Comparison of ENCODE assay signal across 9 cellular contexts in the genomic region with DNA sequence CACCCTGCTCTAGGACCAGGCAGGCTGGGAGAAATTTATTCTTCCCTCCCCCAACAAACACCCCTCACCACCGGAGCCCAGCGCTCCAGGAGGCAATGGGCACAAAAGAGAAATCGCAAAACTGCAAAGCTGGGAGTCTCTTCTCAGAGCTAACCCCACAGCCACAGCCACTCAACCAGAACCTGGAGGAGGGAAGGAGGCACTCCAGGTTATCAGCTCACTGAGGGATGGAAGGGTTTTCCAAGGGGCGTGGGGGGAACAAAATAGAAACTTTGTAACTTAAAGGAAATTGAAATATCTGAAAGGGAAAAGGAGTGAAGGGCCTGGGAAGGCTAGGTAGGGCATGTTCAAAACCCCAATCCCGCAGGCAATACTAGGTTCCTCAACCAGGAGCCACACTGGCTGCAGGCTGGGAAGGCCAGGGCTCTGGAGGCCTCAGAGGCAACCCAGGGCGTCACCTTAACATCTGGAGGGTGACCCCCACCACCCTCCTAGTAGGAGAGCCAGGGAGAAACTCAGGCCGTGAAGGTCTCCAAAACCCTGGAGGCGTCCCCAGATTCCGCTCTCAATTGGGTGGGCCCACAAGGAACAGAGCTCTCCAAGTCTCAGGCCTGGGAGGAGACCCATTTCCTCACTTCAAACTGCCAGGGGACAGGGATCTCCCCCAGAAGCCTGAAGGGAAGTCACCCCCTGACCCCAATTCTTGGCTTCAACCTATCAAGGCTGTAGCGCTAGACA. TPM values are rescaled to one million over a fixed set of nuclear protein-coding genes. Genes with fewer than 3 reads are reported as not detected.
A peak's percentile ranks its signal among the peaks of the same experiment; 100 is the strongest.
DNase-seq lines count a peak whose midpoint lies in the region; ATAC-seq lines count a peak whose summit lies in the region.
"Had no signal": no experiment of that assay in that cellular context is flagged by ENCODE, and none has a peak within 500 bp of the region (broad histone marks: within the 10 kb centered on the region; RNA-seq: fewer than 3 reads in every experiment).

No MANE protein-coding gene starts in this region.

- no peaks in the 10 kb centered on the region for H3K27me3 Mint-ChIP-seq in T-helper 1 cell treated with Interleukin-12 subunit alpha and Interleukin-12 subunit beta and Interleukin-4 antibody, amounts not matched to agents 30 μg/mL and 1 μg/mL, for 36 hours (ENCODE audit: low read depth)
- no peaks in the 10 kb centered on the region for H3K27me3 Mint-ChIP-seq in activated CD4-positive, alpha-beta memory T cell treated with anti-CD3 and anti-CD28 coated beads, Interleukin-2, amount 10 ng/mL, durations not matched to agents 7 days and 5 days
- no peaks in the 10 kb centered on the region for H3K27me3 Mint-ChIP-seq in stimulated activated naive CD8-positive, alpha-beta T cell treated with anti-CD3 and anti-CD28 coated beads, Interleukin-15, amount 100 ng/mL, for 72 hours

- no peak for ATAC-seq in stimulated activated naive CD8-positive, alpha-beta T cell treated with anti-CD3 and anti-CD28 coated beads, Interleukin-15, amount 100 ng/mL, for 72 hours
- no peak for ATAC-seq in GM18517 (IDR thresholded peaks at IDR 0.05; ENCODE audit: unreplicated experiment)

- peaks cover 27% of the 10 kb centered on the region for H3K4me1 Mint-ChIP-seq in T-helper 1 cell treated with Interleukin-12 subunit alpha and Interleukin-12 subunit beta and Interleukin-4 antibody, amounts not matched to agents 30 μg/mL and 1 μg/mL, for 36 hours (ENCODE audit: low read depth)
- peaks cover 29% of the 10 kb centered on the region for H3K4me1 Mint-ChIP-seq in activated CD4-positive, alpha-beta memory T cell treated with anti-CD3 and anti-CD28 coated beads, Interleukin-2, amount 10 ng/mL, durations not matched to agents 7 days and 5 days
- H3K4me1 Mint-ChIP-seq in stimulated activated naive CD8-positive, alpha-beta T cell treated with anti-CD3 and anti-CD28 coated beads, Interleukin-15, amount 100 ng/mL, for 72 hours: peaks cover 34% of the 10 kb centered on the region

- peak overlapping the region; percentile 55 for H3K27ac Mint-ChIP-seq in T-helper 1 cell treated with Interleukin-12 subunit alpha and Interleukin-12 subunit beta and Interleukin-4 antibody, amounts not matched to agents 30 μg/mL and 1 μg/mL, for 36 hours
- no peak overlapping the region for H3K27ac Mint-ChIP-seq in activated CD4-positive, alpha-beta memory T cell treated with anti-CD3 and anti-CD28 coated beads, Interleukin-2, amount 10 ng/mL, durations not matched to agents 7 days and 5 days
- H3K27ac Mint-ChIP-seq in stimulated activated naive CD8-positive, alpha-beta T cell treated with anti-CD3 and anti-CD28 coated beads, Interleukin-15, amount 100 ng/mL, for 72 hours: peak overlapping the region in 1 of 2 donors; percentile 86

- peak overlapping the region; percentile 61 for H3K4me3 Mint-ChIP-seq in T-helper 1 cell treated with Interleukin-12 subunit alpha and Interleukin-12 subunit beta and Interleukin-4 antibody, amounts not matched to agents 30 μg/mL and 1 μg/mL, for 36 hours
- H3K4me3 Mint-ChIP-seq in activated CD4-positive, alpha-beta memory T cell treated with anti-CD3 and anti-CD28 coated beads, Interleukin-2, amount 10 ng/mL, durations not matched to agents 7 days and 5 days: peak overlapping the region; percentile 55
- H3K4me3 Mint-ChIP-seq in stimulated activated naive CD8-positive, alpha-beta T cell treated with anti-CD3 and anti-CD28 coated beads, Interleukin-15, amount 100 ng/mL, for 72 hours: peak overlapping the region; percentile 26 to 38

- peak overlapping the region; percentile 92 for H3K4me3 ChIP-seq in iPS-11a (ENCODE audit: low read depth, low read length)

- no peaks in the 10 kb centered on the region for H3K9me3 Mint-ChIP-seq in T-helper 1 cell treated with Interleukin-12 subunit alpha and Interleukin-12 subunit beta and Interleukin-4 antibody, amounts not matched to agents 30 μg/mL and 1 μg/mL, for 36 hours
- H3K9me3 Mint-ChIP-seq in activated CD4-positive, alpha-beta memory T cell treated with anti-CD3 and anti-CD28 coated beads, Interleukin-2, amount 10 ng/mL, durations not matched to agents 7 days and 5 days: no peaks in the 10 kb centered on the region
- H3K9me3 Mint-ChIP-seq in stimulated activated naive CD8-positive, alpha-beta T cell treated with anti-CD3 and anti-CD28 coated beads, Interleukin-15, amount 100 ng/mL, for 72 hours: no peaks in the 10 kb centered on the region

- POLR2A ChIA-PET in activated CD4-positive, alpha-beta memory T cell treated with anti-CD3 and anti-CD28 coated beads, Interleukin-2, amount 10 ng/mL, durations not matched to agents 7 days and 5 days (lab: Charles Lee): interaction anchor here (0.7 to 6.5 kb wide), 8 partner anchors 13 to 178 kb away, joined by 3 to 104 read pairs (median 4); partner anchors contain the start of gene RNF34

- peaks cover 17% of the 10 kb centered on the region for H3K36me3 Mint-ChIP-seq in T-helper 1 cell treated with Interleukin-12 subunit alpha and Interleukin-12 subunit beta and Interleukin-4 antibody, amounts not matched to agents 30 μg/mL and 1 μg/mL, for 36 hours (ENCODE audit: low read depth)
- H3K36me3 Mint-ChIP-seq in activated CD4-positive, alpha-beta memory T cell treated with anti-CD3 and anti-CD28 coated beads, Interleukin-2, amount 10 ng/mL, durations not matched to agents 7 days and 5 days (ENCODE audit: low read depth): peaks cover 23% of the 10 kb centered on the region

- CTCF ChIA-PET in activated CD4-positive, alpha-beta memory T cell treated with anti-CD3 and anti-CD28 coated beads, Interleukin-2, amount 10 ng/mL, durations not matched to agents 7 days and 5 days (lab: Charles Lee): interaction anchor here (0.8 to 3.9 kb wide), 6 partner anchors 12 to 91 kb away, joined by 3 to 13 read pairs (median 9); partner anchors contain the start of gene ORAI1

- no peak for DNase-seq in T-helper 1 cell
- DNase-seq in activated CD4-positive, alpha-beta memory T cell treated with anti-CD3 and anti-CD28 coated beads, Interleukin-2, amount 10 ng/mL, durations not matched to agents 7 days and 5 days: no peak
- DNase-seq in stimulated activated naive CD8-positive, alpha-beta T cell treated with anti-CD3 and anti-CD28 coated beads, Interleukin-15, amount 100 ng/mL, for 72 hours: no peak
- DNase-seq in mucosa of gallbladder (ENCODE audit: low spot score): no peak
- no peak for DNase-seq in SW480 (ENCODE audit: low spot score)
- DNase-seq: stimulated activated naive CD4-positive, alpha-beta T cell treated with Interleukin-2 at 50 U/mL for 16 hours had no signal

RNA-seq across cellular contexts. Expression of gene KDM2B, which starts 3.2 kb away (rescaled TPM):
- total RNA-seq in activated CD4-positive, alpha-beta memory T cell treated with anti-CD3 and anti-CD28 coated beads, Interleukin-2, amount 10 ng/mL, durations not matched to agents 7 days and 5 days: 10 to 100 TPM; 59.8 to 62.6 TPM
- 26.9 TPM for total RNA-seq in mucosa of gallbladder

RNA-seq across cellular contexts. Expression of gene ORAI1, which starts 48.7 kb away (rescaled TPM):
- 10 to 100 TPM; 69.0 to 70.3 TPM for total RNA-seq in activated CD4-positive, alpha-beta memory T cell treated with anti-CD3 and anti-CD28 coated beads, Interleukin-2, amount 10 ng/mL, durations not matched to agents 7 days and 5 days
- total RNA-seq in mucosa of gallbladder: 28.9 TPM
